In the genomic region with DNA sequence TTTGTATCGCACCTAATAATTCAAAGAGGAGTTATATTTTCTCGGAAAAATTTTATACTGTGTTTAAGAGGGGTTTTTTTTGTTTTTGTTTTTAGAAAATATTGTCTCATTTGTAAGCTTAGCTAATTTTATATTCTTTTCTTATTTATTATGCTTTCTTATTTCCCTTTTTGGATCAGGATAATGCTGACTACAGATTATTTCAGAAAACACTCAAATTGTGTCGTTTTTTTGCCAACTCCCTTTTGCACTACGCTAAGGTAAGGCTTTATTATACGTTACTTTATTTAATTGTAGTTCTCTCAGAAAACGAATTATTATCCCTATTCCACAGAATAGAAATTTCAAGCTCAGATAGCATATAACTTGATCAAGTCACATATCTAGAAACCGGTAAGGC, we compare ENCODE assay signal across 11 cellular contexts.
"Had no signal": no experiment of that assay in that cellular context is flagged by ENCODE, and none has a peak within 500 bp of the region (broad histone marks: within the 10 kb centered on the region; RNA-seq: fewer than 3 reads in every experiment).

No MANE protein-coding gene starts in this region.

- H3K27ac ChIP-seq: GM23248 had no signal

- H3K4me1 ChIP-seq: HAP-1 had no signal

- H3K4me2 ChIP-seq: GM23338 had no signal

- ATAC-seq: GM23338, HCT116 had no signal

- H3K9me3 ChIP-seq: HAP-1 had no signal

- FAIRE-seq: H1, H54 had no signal

- H3K9ac ChIP-seq: GM23248 had no signal

- DNase-seq: GM23248, GOT3, H7, H9, HCEC 1CT, HFFc6 had no signal

- H3K4me3 ChIP-seq: GM23248, GM23338, HAP-1 had no signal

- H2AFZ ChIP-seq: GM23248, GM23338 had no signal
